ENCODE assay signal across 1 cellular context in the genomic region with DNA sequence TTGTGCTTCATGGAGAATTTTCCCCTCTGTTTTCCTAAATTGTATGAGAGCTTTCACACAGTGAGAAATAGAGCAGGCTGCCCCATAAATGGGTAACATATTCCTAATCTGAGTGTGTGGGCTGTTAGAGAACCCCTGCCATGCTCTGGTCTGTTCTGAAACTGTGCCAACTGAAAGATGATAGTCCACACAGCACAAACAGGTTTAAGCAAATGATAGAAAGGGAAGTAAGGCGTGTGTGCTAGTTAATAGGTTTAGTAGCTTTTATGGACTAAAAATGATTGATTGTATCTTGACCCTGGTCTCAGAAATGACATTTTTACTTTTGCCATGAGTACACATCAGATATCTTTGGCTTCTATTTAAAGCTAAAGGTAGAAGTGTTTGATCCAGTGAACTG.
TF ChIP-seq lines count a peak whose summit lies in the region.

No MANE protein-coding gene starts in this region.

TF ChIP-seq in A549, 52 proteins besides CTCF, POLR2A, EP300 and RAD21 (continued from another document):
- TF ChIP-seq, protein P1, sequence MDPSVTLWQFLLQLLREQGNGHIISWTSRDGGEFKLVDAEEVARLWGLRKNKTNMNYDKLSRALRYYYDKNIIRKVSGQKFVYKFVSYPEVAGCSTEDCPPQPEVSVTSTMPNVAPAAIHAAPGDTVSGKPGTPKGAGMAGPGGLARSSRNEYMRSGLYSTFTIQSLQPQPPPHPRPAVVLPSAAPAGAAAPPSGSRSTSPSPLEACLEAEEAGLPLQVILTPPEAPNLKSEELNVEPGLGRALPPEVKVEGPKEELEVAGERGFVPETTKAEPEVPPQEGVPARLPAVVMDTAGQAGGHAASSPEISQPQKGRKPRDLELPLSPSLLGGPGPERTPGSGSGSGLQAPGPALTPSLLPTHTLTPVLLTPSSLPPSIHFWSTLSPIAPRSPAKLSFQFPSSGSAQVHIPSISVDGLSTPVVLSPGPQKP (IDR thresholded peaks at IDR 0.05; ENCODE audit: low read depth, low read length): no peak
- TF ChIP-seq, protein P2, sequence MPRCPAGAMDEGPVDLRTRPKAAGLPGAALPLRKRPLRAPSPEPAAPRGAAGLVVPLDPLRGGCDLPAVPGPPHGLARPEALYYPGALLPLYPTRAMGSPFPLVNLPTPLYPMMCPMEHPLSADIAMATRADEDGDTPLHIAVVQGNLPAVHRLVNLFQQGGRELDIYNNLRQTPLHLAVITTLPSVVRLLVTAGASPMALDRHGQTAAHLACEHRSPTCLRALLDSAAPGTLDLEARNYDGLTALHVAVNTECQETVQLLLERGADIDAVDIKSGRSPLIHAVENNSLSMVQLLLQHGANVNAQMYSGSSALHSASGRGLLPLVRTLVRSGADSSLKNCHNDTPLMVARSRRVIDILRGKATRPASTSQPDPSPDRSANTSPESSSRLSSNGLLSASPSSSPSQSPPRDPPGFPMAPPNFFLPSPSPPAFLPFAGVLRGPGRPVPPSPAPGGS (IDR thresholded peaks at IDR 0.05): no peak
- TF ChIP-seq NFE2L2 (conservative IDR thresholded peaks at IDR 0.05; ENCODE audit: low read length): no peak
